Comparison of ENCODE assay signal across 34 cellular contexts in the genomic region with DNA sequence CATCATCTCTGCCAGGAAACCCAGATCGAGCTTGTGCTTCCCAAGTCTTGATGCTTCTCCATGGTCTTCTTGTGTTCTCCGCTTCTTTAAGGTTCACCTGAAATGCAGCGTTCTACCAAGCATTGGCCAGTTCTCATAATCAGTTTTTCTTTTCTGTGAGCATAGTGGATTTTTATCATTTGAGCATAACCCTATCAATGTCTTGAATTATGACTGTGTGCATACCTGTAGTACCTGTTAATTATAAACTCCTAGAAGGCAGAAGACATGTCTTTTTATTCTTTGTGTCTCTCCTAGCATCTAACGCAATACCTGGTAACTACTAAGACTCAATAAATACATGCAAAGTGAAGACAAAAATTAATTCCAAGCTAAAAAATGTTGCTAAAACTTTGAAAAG.
"Had no signal": no experiment of that assay in that cellular context is flagged by ENCODE, and none has a peak within 500 bp of the region (broad histone marks: within the 10 kb centered on the region; RNA-seq: fewer than 3 reads in every experiment).

No MANE protein-coding gene starts in this region.

- H3K4me1 ChIP-seq: adrenal gland, breast epithelium, colonic mucosa, esophagus squamous epithelium, gastroesophageal sphincter, heart right ventricle had no signal

- H3K4me3 ChIP-seq: adrenal gland, breast epithelium, cardiac muscle cell, colonic mucosa, esophagus squamous epithelium, gastroesophageal sphincter, heart right ventricle had no signal

- H3K36me3 Mint-ChIP-seq: activated naive CD8-positive, alpha-beta T cell; brain had no signal

- H3K4me3 Mint-ChIP-seq: activated B cell treated with CpG ODN at 0.5 μM for 24 hours; activated CD8-positive, alpha-beta T cell treated with anti-CD3 and anti-CD28 coated beads for 36 hours; activated naive CD8-positive, alpha-beta T cell; activated naive CD8-positive, alpha-beta T cell treated with anti-CD3 and anti-CD28 coated beads, Interleukin-2, amount 50 U/mL, for 24 hours; activated T-cell treated with anti-CD3 and anti-CD28 coated beads, Interleukin-2, amount 50 U/mL, for 4 hours; activated T-helper 17 cell treated with anti-CD3 and anti-CD28 coated beads, Interleukin-2, amount 50 U/mL, for 72 hours; brain; T-helper 17 cell; T-helper 2 cell treated with Interferon-gamma antibody and Interleukin-4, amounts not matched to agents 5 μg/mL and 100 μg/mL, for 36 hours had no signal

- H3K9me3 ChIP-seq: adrenal gland, breast epithelium, colonic mucosa, esophagus squamous epithelium, gastroesophageal sphincter had no signal

- H3K27me3 ChIP-seq: adrenal gland, breast epithelium, cardiac muscle cell, colonic mucosa, esophagus squamous epithelium, gastroesophageal sphincter, heart right ventricle had no signal

- H3K27ac ChIP-seq: adrenal gland, breast epithelium, cardiac muscle cell, colonic mucosa, epithelial cell of prostate, esophagus squamous epithelium, gastroesophageal sphincter, heart right ventricle, WERI-Rb-1 had no signal

- H3K36me3 ChIP-seq: adrenal gland, breast epithelium, cardiac muscle cell, colonic mucosa, esophagus squamous epithelium, gastroesophageal sphincter, heart right ventricle, WERI-Rb-1 had no signal

- H3K9me3 Mint-ChIP-seq: activated B cell treated with CpG ODN at 0.5 μM for 24 hours; activated CD8-positive, alpha-beta T cell treated with anti-CD3 and anti-CD28 coated beads for 36 hours had no signal

- DNase-seq: activated B cell treated with CpG ODN at 0.5 μM for 24 hours; activated CD4-positive, alpha-beta T cell treated with anti-CD3 and anti-CD28 coated beads for 48 hours; activated CD4-positive, alpha-beta T cell treated with anti-CD3 and anti-CD28 coated beads, Interleukin-2, amount 50 U/mL, for 1 hour; activated CD4-positive, alpha-beta T cell treated with anti-CD3 and anti-CD28 coated beads, Interleukin-2, amount 50 U/mL, for 48 hours; activated CD8-positive, alpha-beta memory T cell treated with anti-CD3 and anti-CD28 coated beads for 24 hours; activated CD8-positive, alpha-beta T cell treated with anti-CD3 and anti-CD28 coated beads for 36 hours; activated effector memory CD4-positive, alpha-beta T cell treated with Interleukin-2 at 50 U/mL for 16 hours; activated gamma-delta T cell treated with Interleukin-2 at 50 U/mL for 16 hours; activated naive CD4-positive, alpha-beta T cell treated with anti-CD3 and anti-CD28 coated beads, Interleukin-2, amount 50 U/mL, for 16 hours; activated naive CD4-positive, alpha-beta T cell treated with Interleukin-2 at 50 U/mL for 16 hours; activated naive CD8-positive, alpha-beta T cell treated with anti-CD3 and anti-CD28 coated beads, Interleukin-2, amount 50 U/mL, for 24 hours; activated T-cell treated with anti-CD3 and anti-CD28 coated beads, Interleukin-2, amount 50 U/mL, for 4 hours; adrenal gland; amygdala; aorta; central memory CD4-positive, alpha-beta T cell; cerebellar nuclear complex; colonic mucosa; effector CD8-positive, alpha-beta T cell; esophagus squamous epithelium; foreskin melanocyte; heart right ventricle; T-helper 17 cell; T1000; WERI-Rb-1 had no signal

- H3K27me3 Mint-ChIP-seq: activated B cell treated with CpG ODN at 0.5 μM for 24 hours; activated CD8-positive, alpha-beta T cell treated with anti-CD3 and anti-CD28 coated beads for 36 hours; activated naive CD8-positive, alpha-beta T cell; activated naive CD8-positive, alpha-beta T cell treated with anti-CD3 and anti-CD28 coated beads, Interleukin-2, amount 50 U/mL, for 24 hours; activated T-helper 17 cell treated with anti-CD3 and anti-CD28 coated beads, Interleukin-2, amount 50 U/mL, for 72 hours; T-helper 17 cell had no signal

- ATAC-seq: activated CD4-positive, CD25-positive, alpha-beta regulatory T cell treated with anti-CD3 and anti-CD28 coated beads, Interleukin-2, amount 50 U/mL, for 24 hours; activated CD8-positive, alpha-beta T cell treated with anti-CD3 and anti-CD28 coated beads for 36 hours; activated naive CD8-positive, alpha-beta T cell treated with anti-CD3 and anti-CD28 coated beads, Interleukin-2, amount 50 U/mL, for 24 hours; activated T-cell treated with anti-CD3 and anti-CD28 coated beads, Interleukin-2, amount 50 U/mL, for 4 hours; activated T-helper 17 cell treated with anti-CD3 and anti-CD28 coated beads, Interleukin-2, amount 50 U/mL, for 72 hours; gastroesophageal sphincter; heart right ventricle; T-helper 17 cell had no signal

- H3K27ac Mint-ChIP-seq: activated B cell treated with CpG ODN at 0.5 μM for 24 hours; activated CD8-positive, alpha-beta T cell treated with anti-CD3 and anti-CD28 coated beads for 36 hours; activated naive CD8-positive, alpha-beta T cell; activated naive CD8-positive, alpha-beta T cell treated with anti-CD3 and anti-CD28 coated beads, Interleukin-2, amount 50 U/mL, for 24 hours; activated T-helper 17 cell treated with anti-CD3 and anti-CD28 coated beads, Interleukin-2, amount 50 U/mL, for 72 hours; brain; T-helper 17 cell; T-helper 2 cell treated with Interferon-gamma antibody and Interleukin-4, amounts not matched to agents 5 μg/mL and 100 μg/mL, for 36 hours had no signal

- H3K4me1 Mint-ChIP-seq: activated B cell treated with CpG ODN at 0.5 μM for 24 hours; activated naive CD8-positive, alpha-beta T cell treated with anti-CD3 and anti-CD28 coated beads, Interleukin-2, amount 50 U/mL, for 24 hours; activated T-helper 17 cell treated with anti-CD3 and anti-CD28 coated beads, Interleukin-2, amount 50 U/mL, for 72 hours; T-helper 17 cell had no signal
